8 cellular contexts compared by ENCODE assay signal in genomic region chr14:73886449-73887115, GRCh38. TPM values are rescaled to one million over a fixed set of nuclear protein-coding genes. Genes with fewer than 3 reads are reported as not detected.
DNase-seq lines count a peak whose midpoint lies in the region; ATAC-seq and TF ChIP-seq lines count a peak whose summit lies in the region.

ZNF410 (plus strand) TSS chr14:73886859; CDS start chr14:73892176, 5,317 bp downstream.

- peak; percentile 96 for DNase-seq in GM13976 (ENCODE audit: low spot score)
- DNase-seq in NCI-H146 treated with DMSO at 0.1 percent for 48 hours (lab: John Stamatoyannopoulos, UW; ENCODE audit: unreplicated experiment) = peak; percentile 53
- DNase-seq in amniotic epithelial cell (ENCODE audit: low read depth) = peak; percentile 97
- DNase-seq in heart right ventricle = peak; percentile 93 to 94
- peak; percentile 99 for DNase-seq in posterior vena cava (ENCODE audit: low spot score)
- DNase-seq in upper lobe of right lung = peak; percentile 98

- peak; percentile 99 for ATAC-seq in HG02870 (IDR thresholded peaks at IDR 0.05; ENCODE audit: unreplicated experiment)
- ATAC-seq in heart right ventricle = peak; percentile 99 to 100 (median 100)
- ATAC-seq in upper lobe of right lung = peak; percentile 100

- H3K27me3 ChIP-seq in heart right ventricle = no peaks in the 10 kb centered on the region
- H3K27me3 ChIP-seq in upper lobe of right lung = no peaks in the 10 kb centered on the region

- TF ChIP-seq CTCF in GM13976 (IDR thresholded peaks at IDR 0.05; ENCODE audit: borderline replicate concordance, control extremely low read depth, extremely low read depth, insufficient read depth, missing control alignments) = no peak
- TF ChIP-seq CTCF in heart right ventricle (IDR thresholded peaks at IDR 0.05) = no peak
- TF ChIP-seq CTCF in upper lobe of right lung (IDR thresholded peaks at IDR 0.05) = no peak

- intact Hi-C loops in T-helper 1 cell treated with Interleukin-12 subunit alpha and Interleukin-12 subunit beta and Interleukin-4 antibody, amounts not matched to agents 30 ng/mL and 1 ng/mL, for 36 hours (cut with micrococcal nuclease) = loop anchor here (1.0 to 10.0 kb wide), 16 partner anchors 35 to 1658 kb away; partner anchors contain the start of genes ALDH6A1, BBOF1, COQ6 and DCAF4
- intact Hi-C loops in heart right ventricle (cut with DNase I) (loop anchor here in 2 of 10 donors (5.0 kb wide), 1 partner anchor 34 kb away; the partner anchor contains the start of gene PTGR2 (in 2 of the 2)), posterior vena cava (cut with DNase I) (no loop called here), upper lobe of right lung (cut with DNase I) (no loop called here)

- H3K4me1 ChIP-seq in heart right ventricle = peaks cover 0 to 39% (median 24%) of the 10 kb centered on the region in 9 donors
- peaks cover 26% of the 10 kb centered on the region for H3K4me1 ChIP-seq in upper lobe of right lung

- H3K36me3 ChIP-seq in heart right ventricle = peaks cover 0 to 24% (median 0%) of the 10 kb centered on the region in 9 donors
- no peaks in the 10 kb centered on the region for H3K36me3 ChIP-seq in upper lobe of right lung

- in situ Hi-C loops in GM13976 (cut with MboI; ENCODE audit: low sequenced_read_pairs, unreplicated experiment) = no loop called here

- H3K27ac ChIP-seq in heart right ventricle (peak within 1 kb of the TSS; percentile 76 to 98 (median 93)), upper lobe of right lung (peak within 1 kb of the TSS; percentile 94)

- no peaks in the 10 kb centered on the region for H3K9me3 ChIP-seq in heart right ventricle
- H3K9me3 ChIP-seq in upper lobe of right lung = no peaks in the 10 kb centered on the region

- WGBS in heart right ventricle, 2 donors = 0 to 1% methylated on average over 54 to 58 of the region's 58 CpGs

- peak within 1 kb of the TSS; percentile 74 to 95 (median 85) for H3K4me3 ChIP-seq in heart right ventricle
- H3K4me3 ChIP-seq in upper lobe of right lung = peak within 1 kb of the TSS; percentile 95

RNA-seq across cellular contexts. Expression of gene ZNF410, which starts in this region (rescaled TPM):
- total RNA-seq in T-helper 1 cell treated with Interleukin-12 subunit alpha and Interleukin-12 subunit beta and Interleukin-4 antibody, amounts not matched to agents 30 ng/mL and 1 ng/mL, for 36 hours = 53.2 and 58.4 TPM in 2 replicates
- 10 to 100 TPM; 15.3 to 23.7 (median 18.8) TPM for total RNA-seq in heart right ventricle
- 10 to 100 TPM; 21.0 to 24.6 TPM for polyA plus RNA-seq in heart right ventricle
- 10 to 100 TPM; 38.6 to 39.2 TPM for total RNA-seq in posterior vena cava
- 50.6 TPM for total RNA-seq in upper lobe of right lung

Comparison
In these comparisons a context has a peak if more than half of its experiments do, and no peak if none do; other contexts are left out.
1. Peak in every context shown above with its lines: DNase-seq, ATAC-seq, H3K4me3 ChIP-seq and H3K27ac ChIP-seq.